ENCODE assay signal across 8 cellular contexts in genomic region chr4:173257732-173258717, GRCh38.
A peak's percentile ranks its signal among the peaks of the same experiment; 100 is the strongest.
DNase-seq lines count a peak whose midpoint lies in the region; ATAC-seq, FAIRE-seq and TF ChIP-seq lines count a peak whose summit lies in the region.

No MANE protein-coding gene starts in this region.

- no peaks in the 10 kb centered on the region for H3K9me1 ChIP-seq in IMR-90 (ENCODE audit: insufficient read depth, low read length)

- FAIRE-seq in G401.6 (lab: Jason Lieb, UNC) = peak; percentile 81

- intact Hi-C loops in IMR-90 (cut with micrococcal nuclease) (loop anchor here (1.0 to 10.0 kb wide), 5 partner anchors 43 to 426 kb away; no protein-coding TSS in a partner anchor), psoas muscle (cut with DNase I) (loop anchor here (1.0 to 5.0 kb wide), 2 partner anchors 245 to 246 kb away; no protein-coding TSS in a partner anchor)

- H2BK5ac ChIP-seq in IMR-90 (ENCODE audit: low read depth, low read length, poor library complexity, severe bottlenecking) = no peak overlapping the region

- no peak overlapping the region for H4K91ac ChIP-seq in IMR-90 (ENCODE audit: insufficient read depth, low read depth, low read length)

- dilution Hi-C loops in IMR-90 (cut with HindIII; ENCODE audit: low sequenced_read_pairs, unreplicated experiment) = loop anchor here (25.0 kb wide), 1 partner anchor 246 kb away; no protein-coding TSS in a partner anchor

- H3K14ac ChIP-seq in IMR-90 (replicated peaks; ENCODE audit: low read depth, low read length) = no peak overlapping the region

- TF ChIP-seq CTCF in IMR-90 (conservative IDR thresholded peaks at IDR 0.05; ENCODE audit: low read depth, low read length) = peak; percentile 88
- TF ChIP-seq CTCF in psoas muscle (IDR thresholded peaks at IDR 0.05) = peak; percentile 86

- H2AK9ac ChIP-seq in IMR-90 (replicated peaks; ENCODE audit: low read depth, low read length, poor library complexity) = no peak overlapping the region

- H4K8ac ChIP-seq in IMR-90 (ENCODE audit: low read depth in 2 of 2, low read length in 2 of 2) = no peak overlapping the region

- H3K4ac ChIP-seq in IMR-90 (ENCODE audit: low read depth, low read length) = no peak overlapping the region

- H3K4me1 ChIP-seq in IMR-90 (ENCODE audit: control insufficient read depth, insufficient read depth, low read length) = no peaks in the 10 kb centered on the region
- H3K4me1 ChIP-seq in SJSA1 (replicated peaks) = no peaks in the 10 kb centered on the region
- H3K4me1 ChIP-seq in psoas muscle = no peaks in the 10 kb centered on the region

- no peak overlapping the region for H3K9ac ChIP-seq in IMR-90 (ENCODE audit: low read depth, low read length)

- no peak overlapping the region for H4K5ac ChIP-seq in IMR-90 (ENCODE audit: low read depth, low read length)

- peak; percentile 91 for ATAC-seq in GM21529 (IDR thresholded peaks at IDR 0.05; ENCODE audit: unreplicated experiment)
- peak; percentile 98 for ATAC-seq in IMR-90 (ENCODE audit: low read depth)
- ATAC-seq in psoas muscle = peak; percentile 81 to 90 (median 87)
- no peak for ATAC-seq in HG02970 (IDR thresholded peaks at IDR 0.05; ENCODE audit: low FRiP score, unreplicated experiment)

- no CpG with 5 or more reads among the region's 4 CpGs for WGBS in IMR-90 (ENCODE audit: extremely low coverage in 2 of 2, insufficient read length in 1 of 2), 2 experiments
- 49 to 52% (median 50%) methylated on average over 4 of the region's 4 CpGs for WGBS in psoas muscle, 3 donors

- H3K36me3 ChIP-seq in IMR-90 (ENCODE audit: control insufficient read depth, insufficient read depth, low read length) (no peaks in the 10 kb centered on the region), SJSA1 (no peaks in the 10 kb centered on the region), psoas muscle (ENCODE audit: insufficient read depth in 1 of 2, low read depth in 1 of 2) (no peaks in the 10 kb centered on the region)

- no peak overlapping the region for H2AK5ac ChIP-seq in IMR-90 (ENCODE audit: low read depth, low read length)

- H3K4me3 ChIP-seq in IMR-90 (ENCODE audit: insufficient read depth, low read depth, low read length) = no peak overlapping the region
- no peak overlapping the region for H3K4me3 ChIP-seq in SJSA1
- H3K4me3 ChIP-seq in psoas muscle = no peak overlapping the region

- no peak overlapping the region for H2BK15ac ChIP-seq in IMR-90 (ENCODE audit: low read depth, low read length)

- peaks cover under 1% of the 10 kb centered on the region; the same call in 1 of the 2 replicates for H3K9me3 ChIP-seq in IMR-90 (ENCODE audit: control insufficient read depth, insufficient read depth, low read length)
- no peaks in the 10 kb centered on the region for H3K9me3 ChIP-seq in SJSA1 (replicated peaks)
- no peaks in the 10 kb centered on the region for H3K9me3 ChIP-seq in psoas muscle

- DNase-seq in IMR-90 = peak; percentile 74
- peak; percentile 49 to 54 for DNase-seq in SJSA1 (ENCODE audit: low read depth in 1 of 2, low spot score in 2 of 2)
- peak; percentile 53 for DNase-seq in activated naive CD4-positive, alpha-beta T cell treated with Interleukin-2 at 50 U/mL for 16 hours
- peak; percentile 74 for DNase-seq in glomerular visceral epithelial cell (ENCODE audit: extremely low spot score)
- peak; percentile 43 to 54 for DNase-seq in psoas muscle

- TF ChIP-seq POLR2A in IMR-90 (IDR thresholded peaks at IDR 0.05; ENCODE audit: low read depth, low read length) = no peak; the same call in 1 of the 2 replicates

- H3K27ac ChIP-seq in IMR-90 (ENCODE audit: insufficient read depth, low read length) (no peak overlapping the region), SJSA1 (no peak overlapping the region), psoas muscle (no peak overlapping the region)

- no peak overlapping the region for H2BK20ac ChIP-seq in IMR-90 (ENCODE audit: low read depth, low read length)

- H3K23ac ChIP-seq in IMR-90 (ENCODE audit: low read depth, low read length) = no peak overlapping the region

- in situ Hi-C loops in IMR-90 (cut with MboI; ENCODE audit: low sequenced_read_pairs) = loop anchor here (5.0 kb wide), 1 partner anchor 236 kb away; no protein-coding TSS in a partner anchor

- no peak overlapping the region for H3K4me2 ChIP-seq in IMR-90 (ENCODE audit: low read depth, low read length)

- H4K20me1 ChIP-seq in IMR-90 (ENCODE audit: insufficient read depth, low read length) = 0 out of 2 replicates have a peak, but pooled peaks cover 3% of the 10 kb centered on the region

- H2BK120ac ChIP-seq in IMR-90 (ENCODE audit: low read depth, low read length) = no peak overlapping the region

- H3K56ac ChIP-seq in IMR-90 (ENCODE audit: extremely low read depth, insufficient read depth, low read length) = no peak overlapping the region

- POLR2A ChIA-PET in IMR-90 (lab: Charles Lee; ENCODE audit: unreplicated experiment) = no interaction called here

- peaks cover 0 to 5% of the 10 kb centered on the region in 2 experiments; a peak in 2 of 4 replicates for H3K79me1 ChIP-seq in IMR-90 (ENCODE audit: low read depth in 1 of 2, low read length in 2 of 2)

- H3K18ac ChIP-seq in IMR-90 (ENCODE audit: low read depth, low read length) = no peak overlapping the region

- BruUV-seq in IMR-90 (replicated peaks; lab: Mats Ljungman, UMichigan) = no TSS peak

- H3K27me3 ChIP-seq in IMR-90 (ENCODE audit: control insufficient read depth, insufficient read depth, low read length) (peaks cover 2% of the 10 kb centered on the region), SJSA1 (replicated peaks) (no peaks in the 10 kb centered on the region), psoas muscle (ENCODE audit: insufficient read depth in 3 of 3, low read length in 2 of 3) (no peaks in the 10 kb centered on the region)

- TF ChIP-seq RAD21 in IMR-90 (IDR thresholded peaks at IDR 0.05; ENCODE audit: low read length) = peak; percentile 96

- H2AFZ ChIP-seq in IMR-90 (replicated peaks; ENCODE audit: low read length, poor library complexity) = no peak overlapping the region

- CTCF ChIA-PET in IMR-90 (lab: Yijun Ruan, JAX) = interaction anchor here (0.5 to 2.1 kb wide), 13 partner anchors 15 to 245 kb away, joined by 3 to 26 read pairs (median 3); no protein-coding TSS in a partner anchor

TF ChIP-seq in IMR-90, 13 proteins besides CTCF, POLR2A, EP300 and RAD21:
- TF ChIP-seq CEBPB (IDR thresholded peaks at IDR 0.05; ENCODE audit: low read depth, low read length) = no peak
- peak; percentile 91 for TF ChIP-seq SMC3 (IDR thresholded peaks at IDR 0.05; ENCODE audit: low read depth, low read length)
